Comparison of ENCODE assay signal across 20 cellular contexts in genomic region chr10:103599211-103599610, GRCh38.
DNase-seq lines count a peak whose midpoint lies in the region; ATAC-seq, FAIRE-seq and TF ChIP-seq lines count a peak whose summit lies in the region.
"Had no signal": no experiment of that assay in that cellular context is flagged by ENCODE, and none has a peak within 500 bp of the region (broad histone marks: within the 10 kb centered on the region; RNA-seq: fewer than 3 reads in every experiment).

No MANE protein-coding gene starts in this region.

- peaks cover 5% of the 10 kb centered on the region for H3K4me1 ChIP-seq in A549
- H3K4me1 ChIP-seq in trophoblast cell (ENCODE audit: control insufficient read depth in 1 of 2, insufficient read depth in 2 of 2, low read length in 2 of 2), result no peaks in the 10 kb centered on the region

- H4K8ac ChIP-seq in trophoblast cell (ENCODE audit: low read depth, low read length), result peak overlapping the region; percentile 31

- H4K91ac ChIP-seq in trophoblast cell (ENCODE audit: low read depth, low read length), result no peak overlapping the region

- H2BK12ac ChIP-seq in trophoblast cell (ENCODE audit: low read length), result no peak overlapping the region

- no peaks in the 10 kb centered on the region for H3K9me3 ChIP-seq in A549
- peaks cover 2% of the 10 kb centered on the region for H3K9me3 ChIP-seq in trophoblast cell (ENCODE audit: insufficient read depth, low read depth, low read length)
- H3K9me3 ChIP-seq: heart right ventricle, neutrophil, right atrium auricular region had no signal

- H3K23ac ChIP-seq in trophoblast cell (ENCODE audit: low read length), result no peak overlapping the region

- H3K4me2 ChIP-seq in A549, result peak overlapping the region; percentile 29
- no peak overlapping the region for H3K4me2 ChIP-seq in trophoblast cell (ENCODE audit: low read length)

- H3K36me3 ChIP-seq in trophoblast cell (ENCODE audit: control insufficient read depth in 1 of 2, insufficient read depth in 2 of 2, low read length in 2 of 2), result peaks cover 20 to 24% of the 10 kb centered on the region in 2 experiments
- H3K36me3 ChIP-seq: neutrophil had no signal

- H3K14ac ChIP-seq in trophoblast cell (ENCODE audit: low read length), result no peak overlapping the region

- POLR2A ChIA-PET in A549 (lab: Yijun Ruan, JAX), result no interaction called here

- no peak overlapping the region for H2AFZ ChIP-seq in trophoblast cell (ENCODE audit: insufficient read depth, low read length, poor library complexity)

- TF ChIP-seq EP300 in A549 (IDR thresholded peaks at IDR 0.05), result no peak

- no peak overlapping the region for H2AK5ac ChIP-seq in trophoblast cell (ENCODE audit: low read length)

- H4K12ac ChIP-seq in trophoblast cell (ENCODE audit: low read depth, low read length), result no peak overlapping the region

- H3K4ac ChIP-seq in trophoblast cell (ENCODE audit: low read depth, low read length), result no peak overlapping the region

- no peak overlapping the region for H3K4me3 ChIP-seq in A549
- H3K4me3 ChIP-seq in trophoblast cell (ENCODE audit: low read depth, low read length), result no peak overlapping the region
- H3K4me3 ChIP-seq: heart right ventricle, right atrium auricular region had no signal

- TF ChIP-seq POLR2A in A549 (IDR thresholded peaks at IDR 0.05; ENCODE audit: low read length), result no peak

- peaks cover 22% of the 10 kb centered on the region for H3K4me1 Mint-ChIP-seq in HFFc6 (ENCODE audit: low read depth)
- peaks cover 12% of the 10 kb centered on the region for H3K4me1 Mint-ChIP-seq in mesothelial cell of epicardium
- H3K4me1 Mint-ChIP-seq: activated naive CD8-positive, alpha-beta T cell treated with anti-CD3 and anti-CD28 coated beads, Interleukin-2, amount 50 U/mL, for 24 hours; CD14-positive monocyte had no signal

- WGBS in A549 (ENCODE audit: missing lambda C conversion rate), result 56% methylated on average over 3 of the region's 3 CpGs
- WGBS in trophoblast cell (ENCODE audit: extremely low coverage, insufficient coverage, insufficient read length), result no CpG with 5 or more reads among the region's 3 CpGs

- no peak overlapping the region for H3K18ac ChIP-seq in trophoblast cell (ENCODE audit: low read length)

- H3K27me3 Mint-ChIP-seq in HFFc6 (ENCODE audit: insufficient read depth) (peaks cover 9% of the 10 kb centered on the region), mesothelial cell of epicardium (ENCODE audit: low read depth) (no peaks in the 10 kb centered on the region)
- H3K27me3 Mint-ChIP-seq: activated naive CD8-positive, alpha-beta T cell treated with anti-CD3 and anti-CD28 coated beads, Interleukin-2, amount 50 U/mL, for 24 hours; dendritic cell treated with granulocyte-macrophage colony-stimulating factor and Interleukin-4, amounts not matched to agents 40 ng/mL and 50 ng/mL, for 4 days had no signal

- H2BK120ac ChIP-seq in trophoblast cell (ENCODE audit: insufficient read depth, low read length, poor library complexity), result no peak overlapping the region

- DNase-seq in A549 (ENCODE audit: low read depth in 1 of 2, low spot score in 1 of 2) (no peak), HFFc6 (no peak), trophoblast cell (no peak), mesothelial cell of epicardium (ENCODE audit: low spot score in 2 of 2, unreplicated experiment in 2 of 2) (no peak), SKM-1 treated with dmso at 0.1 percent for 144 hours (lab: John Stamatoyannopoulos, UW; ENCODE audit: unreplicated experiment) (no peak), SW480 (ENCODE audit: low spot score) (no peak)
- no peak for DNase-seq in activated T-cell treated with anti-CD3 and anti-CD28 coated beads, Interleukin-2, amount 50 U/mL, for 48 hours
- DNase-seq: activated CD4-positive, alpha-beta T cell treated with anti-CD3 and anti-CD28 coated beads, Interleukin-2, amount 50 U/mL, for 4 hours; activated CD8-positive, alpha-beta memory T cell treated with anti-CD3 and anti-CD28 coated beads, Interleukin-2, amount 50 U/mL, for 48 hours; activated effector memory CD4-positive, alpha-beta T cell treated with Interleukin-2 at 50 U/mL for 16 hours; GDM1; left ventricle myocardium superior had no signal

- CTCF ChIA-PET in A549 (lab: Yijun Ruan, JAX), result interaction anchor here (0.6 to 18.9 kb wide), 27 partner anchors 10 to 286 kb away, joined by 3 to 265 read pairs (median 5); no protein-coding TSS in a partner anchor

- H2BK5ac ChIP-seq in trophoblast cell (ENCODE audit: low read depth, low read length, poor library complexity), result no peak overlapping the region

- FAIRE-seq in A549 (lab: Jason Lieb, UNC), result no peak

- H3K36me3 Mint-ChIP-seq in HFFc6 (ENCODE audit: low read depth) (peaks cover 14% of the 10 kb centered on the region), mesothelial cell of epicardium (peaks cover 12% of the 10 kb centered on the region)

- no peak overlapping the region for H3K9ac ChIP-seq in trophoblast cell (ENCODE audit: low read length)

- H3K27ac ChIP-seq in A549 (peak overlapping the region in 1 of 2 experiments; percentile 74; a peak in 3 of 6 replicates), cingulate gyrus (ENCODE audit: low read depth, low read length) (peak overlapping the region; percentile 58), trophoblast cell (ENCODE audit: low read depth, low read length) (no peak overlapping the region)
- H3K27ac ChIP-seq: brain microvascular endothelial cell, neutrophil, right atrium auricular region had no signal

- H3K4me3 Mint-ChIP-seq in HFFc6, result no peak overlapping the region
- no peak overlapping the region for H3K4me3 Mint-ChIP-seq in mesothelial cell of epicardium
- H3K4me3 Mint-ChIP-seq: activated naive CD8-positive, alpha-beta T cell treated with anti-CD3 and anti-CD28 coated beads, Interleukin-2, amount 50 U/mL, for 24 hours; CD14-positive monocyte; dendritic cell treated with granulocyte-macrophage colony-stimulating factor and Interleukin-4, amounts not matched to agents 40 ng/mL and 50 ng/mL, for 4 days had no signal

- H3K27ac Mint-ChIP-seq in HFFc6 (peak overlapping the region; percentile 35), mesothelial cell of epicardium (no peak overlapping the region)
- H3K27ac Mint-ChIP-seq: activated naive CD8-positive, alpha-beta T cell treated with anti-CD3 and anti-CD28 coated beads, Interleukin-2, amount 50 U/mL, for 24 hours; CD14-positive monocyte; dendritic cell treated with granulocyte-macrophage colony-stimulating factor and Interleukin-4, amounts not matched to agents 40 ng/mL and 50 ng/mL, for 4 days had no signal

- H3K79me1 ChIP-seq in trophoblast cell (ENCODE audit: low read length), result no peaks in the 10 kb centered on the region

- H3K9me3 Mint-ChIP-seq in HFFc6 (no peaks in the 10 kb centered on the region), mesothelial cell of epicardium (no peaks in the 10 kb centered on the region)
- H3K9me3 Mint-ChIP-seq: activated naive CD8-positive, alpha-beta T cell treated with anti-CD3 and anti-CD28 coated beads, Interleukin-2, amount 50 U/mL, for 24 hours; dendritic cell treated with granulocyte-macrophage colony-stimulating factor and Interleukin-4, amounts not matched to agents 40 ng/mL and 50 ng/mL, for 4 days had no signal

- no peaks in the 10 kb centered on the region for H3K79me2 ChIP-seq in trophoblast cell (ENCODE audit: control insufficient read depth, insufficient read depth, low read length, poor library complexity)

- ATAC-seq in A549, result peak; percentile 62 to 63; a peak in 3 of 6 replicates
- ATAC-seq: activated naive CD8-positive, alpha-beta T cell treated with anti-CD3 and anti-CD28 coated beads, Interleukin-2, amount 50 U/mL, for 24 hours had no signal

- TF ChIP-seq CTCF in A549 (IDR thresholded peaks at IDR 0.05) (no peak), HFFc6 (IDR thresholded peaks at IDR 0.05) (no peak), mesothelial cell of epicardium (IDR thresholded peaks at IDR 0.05; ENCODE audit: unreplicated experiment) (no peak)

- H3K27me3 ChIP-seq in trophoblast cell (ENCODE audit: insufficient read depth, low read length), result no peaks in the 10 kb centered on the region
- H3K27me3 ChIP-seq: brain microvascular endothelial cell, heart right ventricle, neutrophil, right atrium auricular region had no signal

- no peak for TF ChIP-seq RAD21 in A549 (conservative IDR thresholded peaks at IDR 0.05 in 1 of 2, IDR thresholded peaks at IDR 0.05 in 1 of 2)

TF ChIP-seq in A549, 52 proteins besides CTCF, POLR2A, EP300 and RAD21:
- no peak for TF ChIP-seq CBX8 (IDR thresholded peaks at IDR 0.05)
- no peak for TF ChIP-seq NFE2L2 (conservative IDR thresholded peaks at IDR 0.05; ENCODE audit: low read length)
- no peak for TF ChIP-seq SREBF2 (IDR thresholded peaks at IDR 0.05)
- no peak for TF ChIP-seq HOXB5 (CRISPR knock-in tag; IDR thresholded peaks at IDR 0.05)
- TF ChIP-seq ZC3H11A (IDR thresholded peaks at IDR 0.05), result no peak
- TF ChIP-seq KDM5A (IDR thresholded peaks at IDR 0.05), result no peak
- TF ChIP-seq TP53 (CRISPR knock-in tag; IDR thresholded peaks at IDR 0.05), result no peak
- TF ChIP-seq MAX (IDR thresholded peaks at IDR 0.05), result no peak
- TF ChIP-seq RNF2 (IDR thresholded peaks at IDR 0.05; ENCODE audit: borderline replicate concordance, low read depth), result no peak
